1 cellular context compared by ENCODE assay signal in genomic region chr2:226176298-226176984, GRCh38.
TF ChIP-seq lines count a peak whose summit lies in the region.

No MANE protein-coding gene starts in this region.

TF ChIP-seq in HepG2, 621 proteins besides CTCF, POLR2A, EP300 and RAD21 (continued from another document and continues in another):
- TF ChIP-seq ZBTB7A (CRISPR knock-in tag; IDR thresholded peaks at IDR 0.05) (no peak), HIC2 (CRISPR knock-in tag; IDR thresholded peaks at IDR 0.05; ENCODE audit: low read depth) (no peak), NFYC (CRISPR knock-in tag; IDR thresholded peaks at IDR 0.05) (no peak), PBX3 (CRISPR knock-in tag; IDR thresholded peaks at IDR 0.05; ENCODE audit: borderline replicate concordance) (no peak), PLRG1 (conservative IDR thresholded peaks at IDR 0.05) (no peak), DNMT3B (CRISPR knock-in tag; conservative IDR thresholded peaks at IDR 0.05) (no peak), TEAD3 (CRISPR knock-in tag; optimal IDR thresholded peaks at IDR 0.05; ENCODE audit: borderline replicate concordance) (peak; percentile 48), RFX3 (CRISPR knock-in tag; IDR thresholded peaks at IDR 0.05) (no peak), ZBTB40 (IDR thresholded peaks at IDR 0.05) (no peak), ZBTB40 (CRISPR knock-in tag; IDR thresholded peaks at IDR 0.05) (no peak), ZNF274 (CRISPR knock-in tag; IDR thresholded peaks at IDR 0.05) (no peak), ZNF800 (CRISPR knock-in tag; IDR thresholded peaks at IDR 0.05) (no peak), ZNF644 (CRISPR knock-in tag; IDR thresholded peaks at IDR 0.05; ENCODE audit: low read depth) (peak; percentile 8; the same call in 1 of the 2 replicates), SKI (IDR thresholded peaks at IDR 0.05; ENCODE audit: partially characterized antibody) (no peak), ARID5B (CRISPR knock-in tag; IDR thresholded peaks at IDR 0.05) (no peak), STAT6 (CRISPR knock-in tag; IDR thresholded peaks at IDR 0.05; ENCODE audit: borderline replicate concordance) (no peak), ZFAT (CRISPR knock-in tag; conservative IDR thresholded peaks at IDR 0.05) (no peak), ZNF263 (CRISPR knock-in tag; IDR thresholded peaks at IDR 0.05) (no peak), SP4 (CRISPR knock-in tag; IDR thresholded peaks at IDR 0.05) (no peak), ZNF891 (CRISPR knock-in tag; IDR thresholded peaks at IDR 0.05) (no peak), ZFX (CRISPR knock-in tag; IDR thresholded peaks at IDR 0.05; ENCODE audit: low read depth) (no peak), THAP11 (CRISPR knock-in tag; IDR thresholded peaks at IDR 0.05) (no peak), GMEB2 (CRISPR knock-in tag; IDR thresholded peaks at IDR 0.05; ENCODE audit: low read depth) (no peak), KAT8 (CRISPR knock-in tag; IDR thresholded peaks at IDR 0.05) (peak; percentile 23; the same call in 1 of the 2 replicates), HDAC6 (IDR thresholded peaks at IDR 0.05; ENCODE audit: low read depth, low read length) (no peak), CBX2 (IDR thresholded peaks at IDR 0.05; ENCODE audit: low read depth, low read length) (no peak), CBX2 (CRISPR knock-in tag; IDR thresholded peaks at IDR 0.05; ENCODE audit: low read depth) (no peak), ZNF501 (CRISPR knock-in tag; IDR thresholded peaks at IDR 0.05) (no peak), ZNF614 (CRISPR knock-in tag; IDR thresholded peaks at IDR 0.05; ENCODE audit: borderline replicate concordance) (no peak), IKZF1 (IDR thresholded peaks at IDR 0.05) (no peak), RAD51 (IDR thresholded peaks at IDR 0.05; ENCODE audit: borderline replicate concordance) (no peak), THRA (CRISPR knock-in tag; IDR thresholded peaks at IDR 0.05; ENCODE audit: borderline replicate concordance) (peak; percentile 38; the same call in 1 of the 2 replicates)
